Comparison of ENCODE assay signal across 1 cellular context in genomic region chr2:144230452-144231085, GRCh38.
TF ChIP-seq lines count a peak whose summit lies in the region.

No MANE protein-coding gene starts in this region.

TF ChIP-seq in K562, 482 proteins besides CTCF, POLR2A, EP300 and RAD21 (continued from another document and continues in another):
- TF ChIP-seq ZNF121 (CRISPR knock-in tag; conservative IDR thresholded peaks at IDR 0.05), result no peak
- TF ChIP-seq, protein P1, sequence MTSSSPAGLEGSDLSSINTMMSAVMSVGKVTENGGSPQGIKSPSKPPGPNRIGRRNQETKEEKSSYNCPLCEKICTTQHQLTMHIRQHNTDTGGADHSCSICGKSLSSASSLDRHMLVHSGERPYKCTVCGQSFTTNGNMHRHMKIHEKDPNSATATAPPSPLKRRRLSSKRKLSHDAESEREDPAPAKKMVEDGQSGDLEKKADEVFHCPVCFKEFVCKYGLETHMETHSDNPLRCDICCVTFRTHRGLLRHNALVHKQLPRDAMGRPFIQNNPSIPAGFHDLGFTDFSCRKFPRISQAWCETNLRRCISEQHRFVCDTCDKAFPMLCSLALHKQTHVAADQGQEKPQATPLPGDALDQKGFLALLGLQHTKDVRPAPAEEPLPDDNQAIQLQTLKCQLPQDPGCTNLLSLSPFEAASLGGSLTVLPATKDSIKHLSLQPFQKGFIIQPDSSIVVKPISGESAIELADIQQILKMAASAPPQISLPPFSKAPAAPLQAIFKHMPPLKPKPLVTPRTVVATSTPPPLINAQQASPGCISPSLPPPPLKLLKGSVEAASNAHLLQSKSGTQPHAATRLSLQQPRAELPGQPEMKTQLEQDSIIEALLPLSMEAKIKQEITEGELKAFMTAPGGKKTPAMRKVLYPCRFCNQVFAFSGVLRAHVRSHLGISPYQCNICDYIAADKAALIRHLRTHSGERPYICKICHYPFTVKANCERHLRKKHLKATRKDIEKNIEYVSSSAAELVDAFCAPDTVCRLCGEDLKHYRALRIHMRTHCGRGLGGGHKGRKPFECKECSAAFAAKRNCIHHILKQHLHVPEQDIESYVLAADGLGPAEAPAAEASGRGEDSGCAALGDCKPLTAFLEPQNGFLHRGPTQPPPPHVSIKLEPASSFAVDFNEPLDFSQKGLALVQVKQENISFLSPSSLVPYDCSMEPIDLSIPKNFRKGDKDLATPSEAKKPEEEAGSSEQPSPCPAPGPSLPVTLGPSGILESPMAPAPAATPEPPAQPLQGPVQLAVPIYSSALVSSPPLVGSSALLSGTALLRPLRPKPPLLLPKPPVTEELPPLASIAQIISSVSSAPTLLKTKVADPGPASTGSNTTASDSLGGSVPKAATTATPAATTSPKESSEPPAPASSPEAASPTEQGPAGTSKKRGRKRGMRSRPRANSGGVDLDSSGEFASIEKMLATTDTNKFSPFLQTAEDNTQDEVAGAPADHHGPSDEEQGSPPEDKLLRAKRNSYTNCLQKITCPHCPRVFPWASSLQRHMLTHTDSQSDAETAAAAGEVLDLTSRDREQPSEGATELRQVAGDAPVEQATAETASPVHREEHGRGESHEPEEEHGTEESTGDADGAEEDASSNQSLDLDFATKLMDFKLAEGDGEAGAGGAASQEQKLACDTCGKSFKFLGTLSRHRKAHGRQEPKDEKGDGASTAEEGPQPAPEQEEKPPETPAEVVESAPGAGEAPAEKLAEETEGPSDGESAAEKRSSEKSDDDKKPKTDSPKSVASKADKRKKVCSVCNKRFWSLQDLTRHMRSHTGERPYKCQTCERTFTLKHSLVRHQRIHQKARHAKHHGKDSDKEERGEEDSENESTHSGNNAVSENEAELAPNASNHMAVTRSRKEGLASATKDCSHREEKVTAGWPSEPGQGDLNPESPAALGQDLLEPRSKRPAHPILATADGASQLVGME (CRISPR knock-in tag; IDR thresholded peaks at IDR 0.05), result no peak
- peak; percentile 87 for TF ChIP-seq TEAD4 (IDR thresholded peaks at IDR 0.05; ENCODE audit: low read length)
- no peak for TF ChIP-seq TEAD4 (CRISPR knock-in tag; IDR thresholded peaks at IDR 0.05; ENCODE audit: borderline replicate concordance)
- no peak for TF ChIP-seq NFIC (IDR thresholded peaks at IDR 0.05)
- TF ChIP-seq SLC30A9 (CRISPR knock-in tag; IDR thresholded peaks at IDR 0.05), result no peak
- peak; percentile 33 for TF ChIP-seq C11orf30 (IDR thresholded peaks at IDR 0.05; ENCODE audit: low read depth)
- peak; percentile 95 for TF ChIP-seq ARID1B (IDR thresholded peaks at IDR 0.05)
- peak in 1 of 2 experiments; percentile 46; a peak in 1 of 4 replicates for TF ChIP-seq ZMIZ1 (IDR thresholded peaks at IDR 0.05; ENCODE audit: low read depth in 2 of 2, low read length in 2 of 2)
- no peak for TF ChIP-seq HDGF (IDR thresholded peaks at IDR 0.05)
- TF ChIP-seq, protein P2, sequence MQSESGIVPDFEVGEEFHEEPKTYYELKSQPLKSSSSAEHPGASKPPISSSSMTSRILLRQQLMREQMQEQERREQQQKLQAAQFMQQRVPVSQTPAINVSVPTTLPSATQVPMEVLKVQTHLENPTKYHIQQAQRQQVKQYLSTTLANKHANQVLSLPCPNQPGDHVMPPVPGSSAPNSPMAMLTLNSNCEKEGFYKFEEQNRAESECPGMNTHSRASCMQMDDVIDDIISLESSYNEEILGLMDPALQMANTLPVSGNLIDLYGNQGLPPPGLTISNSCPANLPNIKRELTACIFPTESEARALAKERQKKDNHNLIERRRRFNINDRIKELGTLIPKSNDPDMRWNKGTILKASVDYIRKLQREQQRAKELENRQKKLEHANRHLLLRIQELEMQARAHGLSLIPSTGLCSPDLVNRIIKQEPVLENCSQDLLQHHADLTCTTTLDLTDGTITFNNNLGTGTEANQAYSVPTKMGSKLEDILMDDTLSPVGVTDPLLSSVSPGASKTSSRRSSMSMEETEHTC (IDR thresholded peaks at IDR 0.05), result no peak
- TF ChIP-seq BMI1 (IDR thresholded peaks at IDR 0.05; ENCODE audit: low read length), result no peak
- TF ChIP-seq ATF6 (CRISPR knock-in tag; IDR thresholded peaks at IDR 0.05), result no peak
- TF ChIP-seq TAF15 (IDR thresholded peaks at IDR 0.05; ENCODE audit: low read depth, low read length), result no peak
- TF ChIP-seq CUX1 (CRISPR knock-in tag; IDR thresholded peaks at IDR 0.05), result 0 out of 2 replicates have a peak, but pooled peaks have one; percentile 12
- TF ChIP-seq MTA3 (IDR thresholded peaks at IDR 0.05; ENCODE audit: borderline replicate concordance), result 0 out of 2 replicates have a peak, but pooled peaks have one; percentile 24
- TF ChIP-seq NCOA1 (IDR thresholded peaks at IDR 0.05; ENCODE audit: low read depth), result peak; percentile 44; the same call in 1 of the 2 replicates
- TF ChIP-seq SIN3A (IDR thresholded peaks at IDR 0.05; ENCODE audit: borderline replicate concordance in 2 of 2, control insufficient read depth in 1 of 2, low read depth in 2 of 2, low read length in 2 of 2), result no peak
- peak; percentile 34 for TF ChIP-seq SMARCB1 (IDR thresholded peaks at IDR 0.05; ENCODE audit: insufficient read length, low read depth)
- TF ChIP-seq LEF1 (IDR thresholded peaks at IDR 0.05), result peak; percentile 91; the same call in 1 of the 2 replicates
- 0 out of 2 replicates have a peak, but pooled peaks have one; percentile 15 for TF ChIP-seq MEF2D (tag; conservative IDR thresholded peaks at IDR 0.05; ENCODE audit: low read depth)
- no peak for TF ChIP-seq ID3 (CRISPR knock-in tag; IDR thresholded peaks at IDR 0.05)
- TF ChIP-seq ID3 (tag; IDR thresholded peaks at IDR 0.05), result peak; percentile 80; the same call in 1 of the 2 replicates
- TF ChIP-seq EP400 (IDR thresholded peaks at IDR 0.05), result peak; percentile 51
- TF ChIP-seq MEIS2 (IDR thresholded peaks at IDR 0.05; ENCODE audit: partially characterized antibody), result peak; percentile 63
- TF ChIP-seq TAL1 (IDR thresholded peaks at IDR 0.05), result peak; percentile 76
- TF ChIP-seq ZNF449 (CRISPR knock-in tag; IDR thresholded peaks at IDR 0.05), result 0 out of 2 replicates have a peak, but pooled peaks have one; percentile 6
- no peak for TF ChIP-seq POLR3A (IDR thresholded peaks at IDR 0.05; ENCODE audit: borderline replicate concordance, extremely low read depth, insufficient read depth, insufficient read length)
- TF ChIP-seq, protein P3, sequence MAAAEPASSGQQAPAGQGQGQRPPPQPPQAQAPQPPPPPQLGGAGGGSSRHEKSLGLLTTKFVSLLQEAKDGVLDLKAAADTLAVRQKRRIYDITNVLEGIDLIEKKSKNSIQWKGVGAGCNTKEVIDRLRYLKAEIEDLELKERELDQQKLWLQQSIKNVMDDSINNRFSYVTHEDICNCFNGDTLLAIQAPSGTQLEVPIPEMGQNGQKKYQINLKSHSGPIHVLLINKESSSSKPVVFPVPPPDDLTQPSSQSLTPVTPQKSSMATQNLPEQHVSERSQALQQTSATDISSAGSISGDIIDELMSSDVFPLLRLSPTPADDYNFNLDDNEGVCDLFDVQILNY (CRISPR knock-in tag; IDR thresholded peaks at IDR 0.05), result no peak
- TF ChIP-seq ETV6 (IDR thresholded peaks at IDR 0.05; ENCODE audit: borderline replicate concordance in 1 of 2, low read depth in 2 of 2, low read length in 1 of 2), result no peak
- no peak for TF ChIP-seq ETV6 (CRISPR knock-in tag; IDR thresholded peaks at IDR 0.05; ENCODE audit: borderline replicate concordance)
- TF ChIP-seq HMGN3 (IDR thresholded peaks at IDR 0.05; ENCODE audit: borderline replicate concordance, extremely low read depth, insufficient read length, low read depth, low read length), result no peak
- peak; percentile 60; the same call in 1 of the 2 replicates for TF ChIP-seq NCOR1 (IDR thresholded peaks at IDR 0.05)
- TF ChIP-seq ZNF445 (CRISPR knock-in tag; IDR thresholded peaks at IDR 0.05; ENCODE audit: low read depth), result no peak
- no peak for TF ChIP-seq SNIP1 (IDR thresholded peaks at IDR 0.05; ENCODE audit: low read depth)
- TF ChIP-seq SMAD3 (CRISPR knock-in tag; conservative IDR thresholded peaks at IDR 0.05), result no peak
- TF ChIP-seq CCAR2 (IDR thresholded peaks at IDR 0.05; ENCODE audit: low read depth, low read length), result no peak
- peak; percentile 48 to 58; a peak in 1 of 4 replicates for TF ChIP-seq ARNT (IDR thresholded peaks at IDR 0.05)
- peak; percentile 35; the same call in 1 of the 2 replicates for TF ChIP-seq TOE1 (IDR thresholded peaks at IDR 0.05; ENCODE audit: borderline replicate concordance)
- no peak for TF ChIP-seq TOE1 (CRISPR knock-in tag; IDR thresholded peaks at IDR 0.05; ENCODE audit: borderline replicate concordance, low read depth)
- no peak for TF ChIP-seq NELFE (IDR thresholded peaks at IDR 0.05; ENCODE audit: insufficient read depth, insufficient read length)
